In genomic region chr13:46748300-46748699, GRCh38 we compare ENCODE assay signal across 17 cellular contexts. TPM values are rescaled to one million over a fixed set of nuclear protein-coding genes. Genes with fewer than 3 reads are reported as not detected.
A peak's percentile ranks its signal among the peaks of the same experiment; 100 is the strongest.
DNase-seq lines count a peak whose midpoint lies in the region; ATAC-seq and TF ChIP-seq lines count a peak whose summit lies in the region.
"Had no signal": no experiment of that assay in that cellular context is flagged by ENCODE, and none has a peak within 500 bp of the region (broad histone marks: within the 10 kb centered on the region; RNA-seq: fewer than 3 reads in every experiment).

No MANE protein-coding gene starts in this region.

- H4K20me1 ChIP-seq in SK-N-SH (ENCODE audit: insufficient read depth), result no peaks in the 10 kb centered on the region

- H3K27ac ChIP-seq in SK-N-SH (ENCODE audit: low read depth in 2 of 2, low read length in 1 of 2), result peak overlapping the region in 1 of 2 experiments; percentile 96; a peak in 2 of 4 replicates
- H3K27ac ChIP-seq: A549, HL-60 had no signal

- H2AFZ ChIP-seq in SK-N-SH (ENCODE audit: low read depth), result no peak overlapping the region

- no peaks in the 10 kb centered on the region for H3K9me3 ChIP-seq in SK-N-SH
- H3K9me3 ChIP-seq: A549 had no signal

- H3F3A ChIP-seq in SK-N-SH (replicated peaks; ENCODE audit: insufficient read depth), result peaks cover 15% of the 10 kb centered on the region

- H3K4me1 ChIP-seq in SK-N-SH (ENCODE audit: control insufficient read depth in 1 of 2, insufficient read depth in 2 of 2, low read depth in 1 of 2, low read length in 1 of 2), result peaks cover 9 to 23% of the 10 kb centered on the region in 2 experiments; a peak in 3 of 4 replicates
- H3K4me1 ChIP-seq: A549 had no signal

- no peak for TF ChIP-seq CTCF in SK-N-SH (IDR thresholded peaks at IDR 0.05)

- CTCF ChIA-PET in SK-N-SH (lab: Yijun Ruan, JAX), result interaction anchor here (1.3 to 1.7 kb wide), 4 partner anchors 16 to 256 kb away, joined by 3 to 5 read pairs (median 4); no protein-coding TSS in a partner anchor

- no peaks in the 10 kb centered on the region for H3K79me2 ChIP-seq in SK-N-SH (ENCODE audit: insufficient read depth)

- H3K27me3 ChIP-seq in SK-N-SH (ENCODE audit: insufficient read depth), result no peaks in the 10 kb centered on the region

- peaks cover 21 to 29% of the 10 kb centered on the region in 2 experiments for H3K36me3 ChIP-seq in SK-N-SH (replicated peaks in 1 of 2; ENCODE audit: control insufficient read depth in 1 of 2, insufficient read depth in 2 of 2, low read length in 1 of 2)

- in situ Hi-C loops in KBM-7 (cut with MboI; ENCODE audit: low pct_unique_long_range_greater_than_20kb, low sequenced_read_pairs), result no loop called here

- no peak overlapping the region for H3K9ac ChIP-seq in SK-N-SH

- peak; percentile 55 for ATAC-seq in left colon
- ATAC-seq: A549, GM12878, HCT116, K562 had no signal

- no peaks in the 10 kb centered on the region for H3K9me2 ChIP-seq in SK-N-SH

- peak; percentile 67 to 97; a peak in 3 of 4 replicates for TF ChIP-seq EP300 in SK-N-SH (IDR thresholded peaks at IDR 0.05; ENCODE audit: borderline replicate concordance in 1 of 2, low read depth in 1 of 2, low read length in 1 of 2)

- intact Hi-C loops in left colon (cut with DNase I, micrococcal nuclease), result no loop called here

- H3K4me3 ChIP-seq in SK-N-SH (ENCODE audit: low read depth in 2 of 2, low read length in 1 of 2), result no peak overlapping the region
- H3K4me3 ChIP-seq: A549, GM12878, K562 had no signal

- H3K4me2 ChIP-seq in SK-N-SH, result no peak overlapping the region
- H3K4me2 ChIP-seq: A549 had no signal

- POLR2A ChIA-PET in SK-N-SH (lab: Yijun Ruan, JAX), result no interaction called here

- 35% methylated on average over 4 of the region's 4 CpGs for WGBS in SK-N-SH (ENCODE audit: low lambda C conversion rate)

- DNase-seq in CD1c-positive myeloid dendritic cell (ENCODE audit: extremely low spot score) (peak; percentile 10), KBM-7 (peak; percentile 59), SK-N-SH (peak; percentile 71), left colon (peak in 1 of 2 donors; percentile 35), NCI-H2171 treated with DMSO at 0.1 percent for 48 hours (lab: John Stamatoyannopoulos, UW) (no peak), T1000 (lab: John Stamatoyannopoulos, UW) (no peak), HUDEP-2 (lab: John Stamatoyannopoulos, UW; ENCODE audit: unreplicated experiment in 76 of 76) (no peak)
- DNase-seq in activated CD8-positive, alpha-beta memory T cell treated with anti-CD3 and anti-CD28 coated beads for 24 hours, result no peak
- DNase-seq: AML-193, NCI-H1417 treated with DMSO at 0.1 percent for 48 hours, NCI-H2081, RPMI8226 had no signal

- TF ChIP-seq RAD21 in SK-N-SH (IDR thresholded peaks at IDR 0.05; ENCODE audit: low read length), result no peak

TF ChIP-seq in SK-N-SH, 30 proteins besides CTCF, POLR2A, EP300 and RAD21 (continues in another document):
- TF ChIP-seq TAF1 (IDR thresholded peaks at IDR 0.05; ENCODE audit: borderline replicate concordance, low read depth, low read length), result no peak
- peak; percentile 54; the same call in 1 of the 2 replicates for TF ChIP-seq NFIC (IDR thresholded peaks at IDR 0.05; ENCODE audit: borderline replicate concordance)
- TF ChIP-seq REST (IDR thresholded peaks at IDR 0.05; ENCODE audit: low read depth, low read length), result 0 out of 2 replicates have a peak, but pooled peaks have one; percentile 31
- TF ChIP-seq IRF3 (IDR thresholded peaks at IDR 0.05; ENCODE audit: low read depth, low read length), result no peak
- TF ChIP-seq JUND (IDR thresholded peaks at IDR 0.05), result peak; percentile 59
- TF ChIP-seq SMC3 (IDR thresholded peaks at IDR 0.05; ENCODE audit: low read depth, low read length), result no peak
- TF ChIP-seq MEF2A (IDR thresholded peaks at IDR 0.05; ENCODE audit: borderline replicate concordance, low read depth), result no peak
- TF ChIP-seq NRF1 (IDR thresholded peaks at IDR 0.05; ENCODE audit: low read depth, low read length), result no peak
- TF ChIP-seq GABPA (IDR thresholded peaks at IDR 0.05; ENCODE audit: low read depth), result no peak
- peak; percentile 77; the same call in 1 of the 2 replicates for TF ChIP-seq MXI1 (IDR thresholded peaks at IDR 0.05; ENCODE audit: low read depth, low read length)
- peak; percentile 80 for TF ChIP-seq FOXJ3 (CRISPR knock-in tag; IDR thresholded peaks at IDR 0.05)
- peak; percentile 95 for TF ChIP-seq RCOR1 (IDR thresholded peaks at IDR 0.05; ENCODE audit: low read length)
- TF ChIP-seq POLR2AphosphoS5 (IDR thresholded peaks at IDR 0.05; ENCODE audit: low read depth, low read length), result peak; percentile 83
- TF ChIP-seq CHD2 (IDR thresholded peaks at IDR 0.05; ENCODE audit: low read length, partially characterized antibody), result peak; percentile 80
- TF ChIP-seq ELF1 (IDR thresholded peaks at IDR 0.05), result no peak
- TF ChIP-seq MAX (IDR thresholded peaks at IDR 0.05; ENCODE audit: low read depth), result no peak
- TF ChIP-seq USF1 (IDR thresholded peaks at IDR 0.05; ENCODE audit: borderline replicate concordance, low read depth), result no peak
- TF ChIP-seq EZH2phosphoT487 (IDR thresholded peaks at IDR 0.05; ENCODE audit: borderline replicate concordance, low read depth), result no peak
- no peak for TF ChIP-seq FOSL2 (IDR thresholded peaks at IDR 0.05; ENCODE audit: borderline replicate concordance, low read depth)
- TF ChIP-seq PBX3 (IDR thresholded peaks at IDR 0.05), result peak; percentile 91
- TF ChIP-seq YY1 (IDR thresholded peaks at IDR 0.05; ENCODE audit: low read depth), result no peak
- peak; percentile 94 for TF ChIP-seq GATA2 (CRISPR knock-in tag; IDR thresholded peaks at IDR 0.05)
- TF ChIP-seq FOXM1 (IDR thresholded peaks at IDR 0.05; ENCODE audit: low read depth), result peak; percentile 70

RNA-seq across cellular contexts. Expression of gene ESD, which starts 48.7 kb away (rescaled TPM):
- 80.9 and 94.3 TPM in 2 replicates for polyA plus RNA-seq in SK-N-SH (2012; rRNA removed)
- 117 and 131 TPM in 2 replicates for polyA plus RNA-seq in SK-N-SH (2012; cell fraction: cytosol; rRNA removed)
- 35.6 and 65.1 TPM in 2 replicates for polyA plus RNA-seq in SK-N-SH (2012; cell fraction: nucleus; rRNA removed)
- total RNA-seq in left colon, result 10 to 100 TPM; 85.4 to 93.0 TPM

Comparison
In these comparisons a context has a peak if more than half of its experiments do, and no peak if none do; other contexts are left out.
1. DNase-seq: peak in CD1c-positive myeloid dendritic cell (single experiment), KBM-7 (single experiment) and SK-N-SH (single experiment); none in activated CD8-positive, alpha-beta memory T cell treated with anti-CD3 and anti-CD28 coated beads for 24 hours (single experiment), NCI-H2171 treated with DMSO at 0.1 percent for 48 hours (single experiment), T1000 (single experiment) and HUDEP-2 (0 of 76).